In the genomic region with DNA sequence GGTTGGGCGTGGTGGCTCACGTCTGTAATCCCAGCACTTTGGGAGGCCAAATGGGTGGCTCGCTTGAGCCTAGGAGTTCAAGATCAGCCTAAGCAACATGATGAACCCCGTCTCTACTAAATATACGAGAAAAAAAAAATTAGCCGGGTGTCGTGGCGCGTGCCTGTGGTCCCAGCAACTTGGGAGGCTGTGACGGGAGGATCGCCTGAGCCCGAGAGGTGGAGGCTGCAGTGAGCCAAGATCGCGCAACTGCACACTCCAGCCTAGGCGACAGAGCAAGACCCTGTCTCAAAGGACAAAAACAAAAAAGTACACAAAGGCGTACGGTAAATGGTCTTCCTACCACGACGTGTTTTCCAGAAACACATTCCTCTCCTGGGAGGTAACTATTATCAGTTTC, we compare ENCODE assay signal across 8 cellular contexts. TPM values are rescaled to one million over a fixed set of nuclear protein-coding genes. Genes with fewer than 3 reads are reported as not detected.
A peak's percentile ranks its signal among the peaks of the same experiment; 100 is the strongest.
DNase-seq lines count a peak whose midpoint lies in the region; ATAC-seq and TF ChIP-seq lines count a peak whose summit lies in the region.

No MANE protein-coding gene starts in this region.

- TF ChIP-seq CTCF in astrocyte of the cerebellum (IDR thresholded peaks at IDR 0.05; ENCODE audit: low read depth, low read length, missing control alignments) (no peak), lung (IDR thresholded peaks at IDR 0.05; ENCODE audit: control extremely low read depth, extremely low read depth) (no peak), type B pancreatic cell (conservative IDR thresholded peaks at IDR 0.05) (no peak)

- intact Hi-C loops in activated naive CD4-positive, alpha-beta T cell treated with anti-CD3 and anti-CD28 coated beads for 36 hours (cut with micrococcal nuclease), result loop anchor here (1.0 to 5.0 kb wide), 5 partner anchors 8 to 852 kb away; partner anchors contain the start of gene MCCC2

- peaks cover 0 to 12% of the 10 kb centered on the region in 2 donors for H3K36me3 ChIP-seq in lung (ENCODE audit: control insufficient read depth in 2 of 2, insufficient read depth in 2 of 2, low read length in 2 of 2)

- H3K27me3 ChIP-seq in lung (ENCODE audit: control insufficient read depth, insufficient read depth), result peaks cover 3% of the 10 kb centered on the region

- peak overlapping the region; percentile 61 to 71 for H3K27ac ChIP-seq in lung (ENCODE audit: low read depth in 1 of 2, low read length in 1 of 2)

- H3K27me3 Mint-ChIP-seq in activated naive CD4-positive, alpha-beta T cell treated with anti-CD3 and anti-CD28 coated beads for 36 hours (ENCODE audit: low read depth), result peaks cover 7% of the 10 kb centered on the region
- peaks cover 20% of the 10 kb centered on the region for H3K27me3 Mint-ChIP-seq in type B pancreatic cell

- in situ Hi-C loops in astrocyte of the cerebellum (cut with HindIII; ENCODE audit: low sequenced_read_pairs), result no loop called here

- ATAC-seq in lung (ENCODE audit: insufficient read depth, low FRiP score), result no peak
- ATAC-seq in GM18868 (IDR thresholded peaks at IDR 0.05; ENCODE audit: unreplicated experiment), result no peak

- no peak for DNase-seq in activated naive CD4-positive, alpha-beta T cell treated with anti-CD3 and anti-CD28 coated beads for 36 hours
- no peak for DNase-seq in activated naive CD4-positive, alpha-beta T cell treated with anti-CD3 and anti-CD28 coated beads, Interleukin-2, amount 50 U/mL, for 16 hours
- DNase-seq in astrocyte of the cerebellum (ENCODE audit: low read depth) (no peak), lung (ENCODE audit: low spot score) (no peak), type B pancreatic cell (ENCODE audit: extremely low spot score, unreplicated experiment) (no peak), NCI-H187 treated with DMSO at 0.1 percent for 48 hours (lab: John Stamatoyannopoulos, UW) (no peak)
- no peak for DNase-seq in stimulated activated CD4-positive, alpha-beta T cell treated with anti-CD3 and anti-CD28 coated beads, Interleukin-4, amount 100 ng/mL, for 24 hours

- H3K4me1 Mint-ChIP-seq in activated naive CD4-positive, alpha-beta T cell treated with anti-CD3 and anti-CD28 coated beads for 36 hours (ENCODE audit: low read depth), result peaks cover 20% of the 10 kb centered on the region
- peaks cover 15% of the 10 kb centered on the region for H3K4me1 Mint-ChIP-seq in type B pancreatic cell (ENCODE audit: unreplicated experiment)

- CTCF ChIA-PET in activated naive CD4-positive, alpha-beta T cell treated with anti-CD3 and anti-CD28 coated beads for 36 hours (lab: Charles Lee), result no interaction called here

- peaks cover 5% of the 10 kb centered on the region in 2 donors for H3K4me1 ChIP-seq in lung (ENCODE audit: control insufficient read depth in 2 of 2, insufficient read depth in 2 of 2, low read length in 2 of 2)

- 66 to 69% methylated on average over 19 of the region's 19 CpGs for WGBS in lung, 2 donors

- H3K4me3 ChIP-seq in astrocyte of the cerebellum (ENCODE audit: low read depth, low read length) (peak overlapping the region; percentile 98), lung (no peak overlapping the region)

- peak overlapping the region; percentile 92 for H3K4me3 Mint-ChIP-seq in activated naive CD4-positive, alpha-beta T cell treated with anti-CD3 and anti-CD28 coated beads for 36 hours
- H3K4me3 Mint-ChIP-seq in type B pancreatic cell, result peak overlapping the region; percentile 95

- peaks cover 10% of the 10 kb centered on the region for H3K36me3 Mint-ChIP-seq in activated naive CD4-positive, alpha-beta T cell treated with anti-CD3 and anti-CD28 coated beads for 36 hours (ENCODE audit: low read depth)
- H3K36me3 Mint-ChIP-seq in type B pancreatic cell, result peaks cover 11% of the 10 kb centered on the region

- H3K27ac Mint-ChIP-seq in activated naive CD4-positive, alpha-beta T cell treated with anti-CD3 and anti-CD28 coated beads for 36 hours, result peak overlapping the region; percentile 95
- peak overlapping the region; percentile 95 for H3K27ac Mint-ChIP-seq in type B pancreatic cell

- no peaks in the 10 kb centered on the region for H3K9me3 Mint-ChIP-seq in activated naive CD4-positive, alpha-beta T cell treated with anti-CD3 and anti-CD28 coated beads for 36 hours
- no peaks in the 10 kb centered on the region for H3K9me3 Mint-ChIP-seq in type B pancreatic cell

- no peaks in the 10 kb centered on the region for H3K9me3 ChIP-seq in lung (ENCODE audit: control insufficient read depth in 2 of 2, insufficient read depth in 1 of 2, low read length in 1 of 2)

RNA-seq across cellular contexts. Expression of gene BDP1, which starts 0.5 kb away (rescaled TPM):
- total RNA-seq in activated naive CD4-positive, alpha-beta T cell treated with anti-CD3 and anti-CD28 coated beads for 36 hours, result 10 to 100 TPM; 20.6 to 20.8 TPM
- total RNA-seq in lung (10 to 100 TPM; 24.5 to 59.1 TPM), type B pancreatic cell (ENCODE audit: low replicate concordance) (27.0 and 31.0 TPM in 2 replicates)
- polyA plus RNA-seq in lung, result 10 to 100 TPM in 1 of 2 donors, 1 to 10 TPM in 1; 7.8 to 11.7 TPM
